25 cellular contexts compared by ENCODE assay signal in the genomic region with DNA sequence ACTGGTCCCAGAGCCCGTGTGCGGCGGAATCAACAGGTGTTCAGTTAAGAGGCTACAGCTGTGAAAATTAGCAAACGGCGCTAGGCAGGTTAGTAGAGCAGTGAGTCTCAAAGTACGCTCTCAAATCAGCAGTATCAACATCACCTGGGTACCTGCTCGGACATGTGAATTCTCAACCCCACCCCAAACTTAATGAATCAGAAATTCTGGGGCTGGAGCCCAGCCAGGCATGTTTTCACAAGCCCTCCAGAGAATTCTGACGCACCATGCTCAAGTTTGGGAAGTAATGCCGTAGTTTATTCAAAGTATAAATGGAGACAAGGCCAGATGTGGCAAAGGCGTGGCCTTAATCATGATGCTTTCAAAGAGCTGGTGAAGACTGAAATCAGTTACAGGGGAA. TPM values are rescaled to one million over a fixed set of nuclear protein-coding genes. Genes with fewer than 3 reads are reported as not detected.
"Had no signal": no experiment of that assay in that cellular context is flagged by ENCODE, and none has a peak within 500 bp of the region (broad histone marks: within the 10 kb centered on the region; RNA-seq: fewer than 3 reads in every experiment).

No MANE protein-coding gene starts in this region.

- DNase-seq: activated CD4-positive, alpha-beta memory T cell treated with anti-CD3 and anti-CD28 coated beads, Interleukin-2, amount 10 ng/mL, durations not matched to agents 7 days and 5 days; activated CD4-positive, alpha-beta T cell treated with anti-CD3 and anti-CD28 coated beads for 1 hour; activated CD4-positive, alpha-beta T cell treated with anti-CD3 and anti-CD28 coated beads, Interleukin-2, amount 10 ng/mL, durations not matched to agents 7 days and 5 days; activated CD8-positive, alpha-beta memory T cell treated with anti-CD3 and anti-CD28 coated beads, Interleukin-2, amount 50 U/mL, for 48 hours; activated gamma-delta T cell; activated naive CD4-positive, alpha-beta T cell treated with anti-CD3 and anti-CD28 coated beads, Interleukin-2, amount 10 ng/mL, durations not matched to agents 7 days and 5 days; activated naive CD8-positive, alpha-beta T cell treated with anti-CD3 and anti-CD28 coated beads, Interleukin-2, amount 10 ng/mL, durations not matched to agents 7 days and 5 days; activated T-cell treated with anti-CD3 and anti-CD28 coated beads, Interleukin-2, amount 50 U/mL, for 24 hours; brain microvascular endothelial cell; central memory CD4-positive, alpha-beta T cell; endodermal cell; head of caudate nucleus; hypothalamus; immature natural killer cell; lower lobe of right lung; mesendoderm; right cardiac atrium; spleen; stimulated activated naive CD4-positive, alpha-beta T cell treated with Interleukin-2 at 50 U/mL for 16 hours; T-helper 2 cell; transverse colon; uterus had no signal

- H3K36me3 ChIP-seq: brain microvascular endothelial cell, lower lobe of right lung, spleen, transverse colon, uterus had no signal

- ATAC-seq: lower lobe of right lung; natural killer cell treated with Interleukin-12 subunit alpha and Interleukin-12 subunit beta and Interleukin-15 and Interleukin-18, amount 100 ng/mL, for 72 hours; right cardiac atrium had no signal

- H3K27me3 ChIP-seq: brain microvascular endothelial cell, spleen, transverse colon, uterus had no signal

- H3K4me1 ChIP-seq: lower lobe of right lung, spleen, transverse colon, uterus had no signal

- H3K27ac ChIP-seq: brain microvascular endothelial cell, lower lobe of right lung, spleen, transverse colon, uterus had no signal

- H3K9me3 ChIP-seq: lower lobe of right lung, spleen, transverse colon, uterus had no signal

- H3K4me3 ChIP-seq: lower lobe of right lung, spleen, transverse colon, uterus had no signal

RNA-seq across cellular contexts. Expression of gene PTCHD1, which starts 58.2 kb away (rescaled TPM):
- total RNA-seq: activated CD4-positive, alpha-beta memory T cell treated with anti-CD3 and anti-CD28 coated beads, Interleukin-2, amount 10 ng/mL, durations not matched to agents 7 days and 5 days; activated CD4-positive, alpha-beta T cell treated with anti-CD3 and anti-CD28 coated beads, Interleukin-2, amount 10 ng/mL, durations not matched to agents 7 days and 5 days; activated naive CD8-positive, alpha-beta T cell treated with anti-CD3 and anti-CD28 coated beads, Interleukin-2, amount 10 ng/mL, durations not matched to agents 7 days and 5 days; fibroblast of lung; fibroblast of villous mesenchyme; natural killer cell treated with Interleukin-12 subunit alpha and Interleukin-12 subunit beta and Interleukin-15 and Interleukin-18, amount 100 ng/mL, for 72 hours had no signal
- polyA plus RNA-seq: immature natural killer cell had no signal
